In the genomic region with DNA sequence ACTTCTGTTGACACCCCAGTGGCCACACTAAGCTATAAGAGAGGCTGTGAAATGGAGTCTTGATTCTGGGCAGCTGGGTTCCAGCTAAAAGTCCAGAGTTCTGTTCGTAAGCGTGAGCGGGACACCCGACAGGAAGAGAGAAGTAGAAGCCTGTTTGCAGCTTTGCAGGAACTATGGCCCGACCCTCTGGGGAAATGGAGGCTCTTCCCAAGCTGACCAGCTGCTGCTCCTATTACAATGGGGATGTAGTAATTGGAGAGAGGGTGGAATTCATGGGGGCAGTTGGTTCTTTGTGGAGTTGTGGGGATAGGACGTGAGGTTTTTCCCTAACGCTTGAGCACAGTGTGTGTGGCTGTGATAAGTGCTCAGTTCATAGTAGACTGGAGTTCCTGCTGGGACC, we compare ENCODE assay signal across 30 cellular contexts. TPM values are rescaled to one million over a fixed set of nuclear protein-coding genes. Genes with fewer than 3 reads are reported as not detected.
"Had no signal": no experiment of that assay in that cellular context is flagged by ENCODE, and none has a peak within 500 bp of the region (broad histone marks: within the 10 kb centered on the region; RNA-seq: fewer than 3 reads in every experiment).

No MANE protein-coding gene starts in this region.

- H3K4me1 ChIP-seq: gastroesophageal sphincter, heart right ventricle, lower lobe of right lung, parathyroid adenoma, uterus had no signal

- H3K27ac ChIP-seq: coronary artery, esophagus squamous epithelium, gastroesophageal sphincter, heart right ventricle, lower lobe of right lung, neutrophil, parathyroid adenoma, suprapubic skin, tibial nerve, uterus, WERI-Rb-1 had no signal

- FAIRE-seq: small intestine, TTC549 had no signal

- H2AFZ ChIP-seq: parathyroid adenoma had no signal

- H3K9ac ChIP-seq: parathyroid adenoma had no signal

- H3K36me3 ChIP-seq: esophagus squamous epithelium, gastroesophageal sphincter, heart right ventricle, lower lobe of right lung, neutrophil, suprapubic skin, tibial nerve, uterus, WERI-Rb-1 had no signal

- H3K9me3 ChIP-seq: lower lobe of right lung, neutrophil, suprapubic skin, tibial nerve, uterus had no signal

- H3K27me3 ChIP-seq: esophagus squamous epithelium, heart right ventricle, suprapubic skin, tibial nerve, uterus had no signal

- H3K79me2 ChIP-seq: parathyroid adenoma had no signal

- H3K4me3 ChIP-seq: coronary artery, esophagus squamous epithelium, gastroesophageal sphincter, heart right ventricle, lower lobe of right lung, suprapubic skin, tibial nerve, uterus had no signal

- DNase-seq: activated CD4-positive, alpha-beta T cell treated with anti-CD3 and anti-CD28 coated beads, Interleukin-2, amount 10 ng/mL, durations not matched to agents 7 days and 5 days; activated CD4-positive, CD25-positive, alpha-beta regulatory T cell treated with anti-CD3 and anti-CD28 coated beads, Interleukin-2, amount 50 U/mL, for 72 hours; activated CD8-positive, alpha-beta memory T cell treated with anti-CD3 and anti-CD28 coated beads, Interleukin-2, amount 10 ng/mL, durations not matched to agents 7 days and 5 days; activated CD8-positive, alpha-beta T cell treated with anti-CD3 and anti-CD28 coated beads for 36 hours; activated gamma-delta T cell; activated naive CD4-positive, alpha-beta T cell treated with anti-CD3 and anti-CD28 coated beads, Interleukin-2, amount 50 U/mL, for 16 hours; activated naive CD8-positive, alpha-beta T cell treated with anti-CD3 and anti-CD28 coated beads, Interleukin-2, amount 50 U/mL, for 24 hours; activated T-cell treated with anti-CD3 and anti-CD28 coated beads for 4 hours; cerebellar nuclear complex; esophagus squamous epithelium; heart right ventricle; lower lobe of right lung; natural killer cell; right cardiac atrium; small intestine; stimulated activated CD4-positive, alpha-beta T cell treated with anti-CD3 and anti-CD28 coated beads, Interleukin-2, amount 100 ng/mL, for 24 hours; stimulated activated naive CD8-positive, alpha-beta T cell treated with anti-CD3 and anti-CD28 coated beads, Interleukin-15, amount 100 ng/mL, for 72 hours; T-helper 1 cell; uterus; WERI-Rb-1 had no signal

- ATAC-seq: activated naive CD8-positive, alpha-beta T cell treated with anti-CD3 and anti-CD28 coated beads, Interleukin-2, amount 50 U/mL, for 24 hours; natural killer cell; stimulated activated naive CD8-positive, alpha-beta T cell treated with anti-CD3 and anti-CD28 coated beads, Interleukin-15, amount 100 ng/mL, for 72 hours had no signal

RNA-seq across cellular contexts. Expression of a gene that starts 30.2 kb away (rescaled TPM):
- total RNA-seq: activated T-helper 1 cell treated with anti-CD3 and anti-CD28 coated beads, Interleukin-12 subunit alpha, Interleukin-12 subunit beta, Interleukin-2, Interleukin-4 antibody, amounts not matched to agents 30 ng/mL and 10 ng/mL and 1 ng/mL, durations not matched to agents 14 hours and 24 hours and 36 hours; pulmonary artery endothelial cell had no signal
- polyA plus RNA-seq: keratinocyte had no signal
